23 cellular contexts compared by ENCODE assay signal in the genomic region with DNA sequence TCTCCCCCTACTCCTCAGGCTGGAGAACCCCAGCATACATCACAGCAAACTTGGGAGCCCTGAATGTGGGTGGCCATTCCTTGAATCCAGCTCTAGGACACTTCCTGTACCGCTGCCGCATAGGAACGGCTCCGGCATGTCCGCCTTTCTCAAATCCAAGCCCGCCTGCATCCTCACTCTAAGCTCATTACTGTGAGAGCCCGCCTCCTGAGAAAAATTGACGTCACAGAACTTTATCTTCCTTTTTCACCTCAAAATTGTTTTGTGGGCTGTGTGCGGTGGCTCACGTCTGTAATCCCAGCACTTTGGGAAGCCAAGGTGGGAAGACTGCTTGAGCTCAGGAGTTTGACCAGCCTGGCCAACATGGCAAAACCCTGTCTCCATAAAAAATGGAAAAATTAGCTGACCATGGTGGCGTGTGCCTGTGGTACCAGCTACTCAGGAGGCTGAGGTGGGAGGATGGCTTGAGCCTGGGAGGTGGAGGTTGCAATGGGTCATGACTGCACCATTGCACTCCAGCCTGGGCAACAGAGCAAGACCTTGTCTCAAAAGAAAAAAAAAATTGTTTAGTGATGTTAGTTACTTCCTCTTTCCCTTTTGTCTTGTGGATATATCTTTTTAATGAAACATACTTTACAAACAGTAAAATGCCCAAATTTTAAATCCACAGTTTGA. TPM values are rescaled to one million over a fixed set of nuclear protein-coding genes. Genes with fewer than 3 reads are reported as not detected.
DNase-seq lines count a peak whose midpoint lies in the region; ATAC-seq and TF ChIP-seq lines count a peak whose summit lies in the region.
"Had no signal": no experiment of that assay in that cellular context is flagged by ENCODE, and none has a peak within 500 bp of the region (broad histone marks: within the 10 kb centered on the region; RNA-seq: fewer than 3 reads in every experiment).

No MANE protein-coding gene starts in this region.

- peaks cover 5% of the 10 kb centered on the region for H3K27me3 Mint-ChIP-seq in GM23338 (ENCODE audit: insufficient read depth, low read depth, poor library complexity)
- H3K27me3 Mint-ChIP-seq: activated CD4-positive, alpha-beta T cell treated with anti-CD3 and anti-CD28 coated beads, Interleukin-2, amount 10 ng/mL, durations not matched to agents 7 days and 5 days; activated CD8-positive, alpha-beta memory T cell treated with anti-CD3 and anti-CD28 coated beads, Interleukin-2, amount 10 ng/mL, durations not matched to agents 7 days and 5 days; CD4-positive, CD25-positive, alpha-beta regulatory T cell had no signal

- no peaks in the 10 kb centered on the region for H3K36me3 Mint-ChIP-seq in GM23338 (ENCODE audit: low read depth)
- H3K36me3 Mint-ChIP-seq: activated naive CD4-positive, alpha-beta T cell treated with anti-CD3 and anti-CD28 coated beads, Interleukin-2, amount 50 U/mL, for 72 hours; natural killer cell had no signal

- H3K27ac Mint-ChIP-seq in GM23338, result peak overlapping the region; percentile 27
- H3K27ac Mint-ChIP-seq: activated CD4-positive, alpha-beta T cell treated with anti-CD3 and anti-CD28 coated beads, Interleukin-2, amount 10 ng/mL, durations not matched to agents 7 days and 5 days; activated CD8-positive, alpha-beta memory T cell treated with anti-CD3 and anti-CD28 coated beads, Interleukin-2, amount 10 ng/mL, durations not matched to agents 7 days and 5 days; T-helper 1 cell treated with Interleukin-12 subunit alpha and Interleukin-12 subunit beta and Interleukin-4 antibody, amounts not matched to agents 30 μg/mL and 1 μg/mL, for 36 hours had no signal

- H3K36me3 ChIP-seq in BLaER1 (peaks cover 9% of the 10 kb centered on the region), GM23338 (ENCODE audit: insufficient read depth) (no peaks in the 10 kb centered on the region), iPS-15b (ENCODE audit: control insufficient read depth, insufficient read depth, low read length) (no peaks in the 10 kb centered on the region)
- H3K36me3 ChIP-seq: ovary had no signal

- POLR2A ChIA-PET in RWPE1 (lab: Yijun Ruan, JAX; ENCODE audit: low non-redundant PET), result interaction anchor here (0.7 kb wide), 1 partner anchor 14 kb away, joined by 4 read pairs; no protein-coding TSS in a partner anchor

- CTCF ChIA-PET in RWPE1 (lab: Yijun Ruan, JAX), result no interaction called here

- H3K4me3 Mint-ChIP-seq in GM23338, result no peak overlapping the region
- H3K4me3 Mint-ChIP-seq: activated CD4-positive, alpha-beta T cell treated with anti-CD3 and anti-CD28 coated beads, Interleukin-2, amount 10 ng/mL, durations not matched to agents 7 days and 5 days; activated CD8-positive, alpha-beta memory T cell treated with anti-CD3 and anti-CD28 coated beads, Interleukin-2, amount 10 ng/mL, durations not matched to agents 7 days and 5 days; natural killer cell; T-helper 1 cell treated with Interleukin-12 subunit alpha and Interleukin-12 subunit beta and Interleukin-4 antibody, amounts not matched to agents 30 μg/mL and 1 μg/mL, for 36 hours had no signal

- H3K4me2 ChIP-seq in BLaER1 (peak overlapping the region; percentile 39), GM23338 (no peak overlapping the region)

- H3K9me3 ChIP-seq in BLaER1, result no peaks in the 10 kb centered on the region
- no peaks in the 10 kb centered on the region for H3K9me3 ChIP-seq in iPS-15b (ENCODE audit: control insufficient read depth, insufficient read depth, low read length)
- H3K9me3 ChIP-seq: ovary, right atrium auricular region, upper lobe of left lung had no signal

- H4K20me1 ChIP-seq in BLaER1 (no peaks in the 10 kb centered on the region), GM23338 (replicated peaks; ENCODE audit: insufficient read depth) (0 out of 2 replicates have a peak, but pooled peaks cover 2% of the 10 kb centered on the region)

- H3K9ac ChIP-seq in BLaER1, result no peak overlapping the region
- H3K9ac ChIP-seq in iPS-15b (ENCODE audit: low read depth, low read length), result peak overlapping the region; percentile 47

- DNase-seq in GM23338 (ENCODE audit: low spot score) (no peak), RWPE1 (ENCODE audit: low spot score) (no peak)
- DNase-seq: activated CD4-positive, alpha-beta T cell treated with anti-CD3 and anti-CD28 coated beads, Interleukin-2, amount 10 ng/mL, durations not matched to agents 7 days and 5 days; activated CD8-positive, alpha-beta memory T cell treated with anti-CD3 and anti-CD28 coated beads, Interleukin-2, amount 10 ng/mL, durations not matched to agents 7 days and 5 days; CD4-positive, CD25-positive, alpha-beta regulatory T cell; cerebellar nuclear complex; DMS 273 treated with DMSO at 0.1 percent for 48 hours; head of caudate nucleus; natural killer cell; NCI-H1694 treated with DMSO at 0.1 percent for 48 hours; NCI-H69; ovary; PC-3; upper lobe of left lung had no signal

- no peaks in the 10 kb centered on the region for H3K9me2 ChIP-seq in GM23338 (ENCODE audit: insufficient read depth)

- H3K4me3 ChIP-seq in BLaER1 (no peak overlapping the region), GM23338 (no peak overlapping the region), iPS-15b (ENCODE audit: low read depth, low read length) (no peak overlapping the region)
- H3K4me3 ChIP-seq: ovary, right atrium auricular region, upper lobe of left lung had no signal

- no peaks in the 10 kb centered on the region for H3K27me3 ChIP-seq in BLaER1
- H3K27me3 ChIP-seq in GM23338 (ENCODE audit: insufficient read depth), result no peaks in the 10 kb centered on the region
- no peaks in the 10 kb centered on the region for H3K27me3 ChIP-seq in iPS-15b (ENCODE audit: control insufficient read depth, insufficient read depth, low read length)
- H3K27me3 ChIP-seq: ovary, right atrium auricular region, upper lobe of left lung had no signal

- no peaks in the 10 kb centered on the region for H3K79me2 ChIP-seq in GM23338 (replicated peaks; ENCODE audit: insufficient read depth)

- ATAC-seq in GM23338, result no peak
- ATAC-seq in GM19324 (IDR thresholded peaks at IDR 0.05; ENCODE audit: low FRiP score, unreplicated experiment), result no peak
- ATAC-seq in GM18868 (IDR thresholded peaks at IDR 0.05; ENCODE audit: unreplicated experiment), result no peak
- no peak for ATAC-seq in GM18907 (IDR thresholded peaks at IDR 0.05; ENCODE audit: unreplicated experiment)
- ATAC-seq: activated CD8-positive, alpha-beta memory T cell treated with anti-CD3 and anti-CD28 coated beads, Interleukin-2, amount 10 ng/mL, durations not matched to agents 7 days and 5 days; activated naive CD4-positive, alpha-beta T cell treated with anti-CD3 and anti-CD28 coated beads, Interleukin-2, amount 50 U/mL, for 72 hours; natural killer cell had no signal

- peak overlapping the region; percentile 52; the same call in 1 of the 2 replicates for H2AFZ ChIP-seq in GM23338

- no peaks in the 10 kb centered on the region for H3K9me3 Mint-ChIP-seq in GM23338
- H3K9me3 Mint-ChIP-seq: activated CD4-positive, alpha-beta T cell treated with anti-CD3 and anti-CD28 coated beads, Interleukin-2, amount 10 ng/mL, durations not matched to agents 7 days and 5 days; activated naive CD4-positive, alpha-beta T cell treated with anti-CD3 and anti-CD28 coated beads, Interleukin-2, amount 50 U/mL, for 72 hours; natural killer cell; T-helper 1 cell treated with Interleukin-12 subunit alpha and Interleukin-12 subunit beta and Interleukin-4 antibody, amounts not matched to agents 30 μg/mL and 1 μg/mL, for 36 hours had no signal

- peak overlapping the region; percentile 9; the same call in 1 of the 2 replicates for H3K27ac ChIP-seq in BLaER1
- no peak overlapping the region for H3K27ac ChIP-seq in GM23338 (ENCODE audit: low read depth)
- 0 out of 2 replicates have a peak overlapping the region, but pooled peaks have one; percentile 0 for H3K27ac ChIP-seq in RWPE1
- H3K27ac ChIP-seq: ovary, right atrium auricular region, upper lobe of left lung had no signal

- no peak for TF ChIP-seq CTCF in GM23338 (conservative IDR thresholded peaks at IDR 0.05; ENCODE audit: low read depth in 2 of 2)
- no peak for TF ChIP-seq CTCF in RWPE1 (conservative IDR thresholded peaks at IDR 0.05; ENCODE audit: low read depth)

- H3F3A ChIP-seq in GM23338 (replicated peaks; ENCODE audit: low read depth), result no peaks in the 10 kb centered on the region

- H3K4me1 ChIP-seq in BLaER1 (peaks cover 16% of the 10 kb centered on the region), GM23338 (ENCODE audit: insufficient read depth) (no peaks in the 10 kb centered on the region), iPS-15b (ENCODE audit: control insufficient read depth, insufficient read depth, low read length) (no peaks in the 10 kb centered on the region)
- H3K4me1 ChIP-seq: right atrium auricular region, upper lobe of left lung had no signal

- H3K4me1 Mint-ChIP-seq in GM23338, result peaks cover 2% of the 10 kb centered on the region; the same call in 2 of the 3 replicates

TF ChIP-seq in GM23338, 12 proteins besides CTCF, POLR2A, EP300 and RAD21 (continues in another document):
- no peak for TF ChIP-seq ZNF331 (CRISPR knock-in tag; IDR thresholded peaks at IDR 0.05; ENCODE audit: low read depth)
- TF ChIP-seq JUNB (IDR thresholded peaks at IDR 0.05; ENCODE audit: unreplicated experiment), result no peak

RNA-seq across cellular contexts. Expression of a gene that starts 22.8 kb away (rescaled TPM):
- total RNA-seq in GM23338 (2014; rRNA removed; shearing (Covaris generic)), result 78.5 and 104 TPM in 2 replicates
- 56.7 and 59.3 TPM in 2 replicates for polyA plus RNA-seq in GM23338 (2016; fragmentation: Nextera tagmentation; extraction: Ambion mirVana)

RNA-seq across cellular contexts. Expression of a gene that starts 34.8 kb away (rescaled TPM):
- total RNA-seq in GM23338 (2014; rRNA removed; shearing (Covaris generic)), result not detected in 2 replicates
- polyA plus RNA-seq in GM23338 (2016; fragmentation: Nextera tagmentation; extraction: Ambion mirVana), result 0.17 TPM in 1 of 2 replicates, not detected in the other
- polyA plus RNA-seq: AG04450; CD4-positive, CD25-positive, alpha-beta regulatory T cell had no signal
